Comparison of ENCODE assay signal across 17 cellular contexts in genomic region chr3:102353148-102353547, GRCh38.
A peak's percentile ranks its signal among the peaks of the same experiment; 100 is the strongest.
DNase-seq lines count a peak whose midpoint lies in the region; ATAC-seq and TF ChIP-seq lines count a peak whose summit lies in the region.
"Had no signal": no experiment of that assay in that cellular context is flagged by ENCODE, and none has a peak within 500 bp of the region (broad histone marks: within the 10 kb centered on the region; RNA-seq: fewer than 3 reads in every experiment).

No MANE protein-coding gene starts in this region.

- intact Hi-C loops in heart left ventricle (cut with DNase I) = no loop called here
- intact Hi-C loops in Right ventricle myocardium superior (cut with DNase I) = no loop called here

- H3K27me3 ChIP-seq in heart left ventricle (no peaks in the 10 kb centered on the region), RWPE2 (ENCODE audit: insufficient read depth, poor library complexity, severe bottlenecking) (no peaks in the 10 kb centered on the region)

- TF ChIP-seq CTCF in heart left ventricle (IDR thresholded peaks at IDR 0.05) = no peak
- TF ChIP-seq CTCF in RWPE2 (IDR thresholded peaks at IDR 0.05; ENCODE audit: poor library complexity, severe bottlenecking) = no peak
- no peak for TF ChIP-seq CTCF in GM13976 (IDR thresholded peaks at IDR 0.05; ENCODE audit: borderline replicate concordance, control extremely low read depth, extremely low read depth, insufficient read depth, missing control alignments)

- ATAC-seq in heart left ventricle (peak in 2 of 4 donors; percentile 32 to 38), Right ventricle myocardium superior (ENCODE audit: poor library complexity) (no peak), RWPE2 (ENCODE audit: low read depth) (no peak)

- in situ Hi-C loops in GM13976 (cut with MboI; ENCODE audit: low sequenced_read_pairs, unreplicated experiment) = no loop called here

- TF ChIP-seq POLR2A in heart left ventricle (IDR thresholded peaks at IDR 0.05) = no peak

- H3K9me3 ChIP-seq in heart left ventricle = no peaks in the 10 kb centered on the region
- no peaks in the 10 kb centered on the region for H3K9me3 ChIP-seq in RWPE2 (ENCODE audit: severe bottlenecking)

- H3K4me3 ChIP-seq in heart left ventricle (no peak overlapping the region), RWPE2 (ENCODE audit: severe bottlenecking) (no peak overlapping the region), skeletal muscle cell (ENCODE audit: low read depth, low read length) (no peak overlapping the region)
- H3K4me3 ChIP-seq: SK-N-MC had no signal

- DNase-seq in heart left ventricle = peak in 3 of 5 donors; percentile 10 to 27 (median 26)
- DNase-seq in Right ventricle myocardium superior = no peak
- no peak for DNase-seq in RWPE2 (ENCODE audit: low spot score)
- peak; percentile 6 for DNase-seq in fibroblast of gingiva (ENCODE audit: low read depth)
- peak; percentile 31 for DNase-seq in skeletal muscle cell (ENCODE audit: low read depth)
- DNase-seq in DMS153 (lab: John Stamatoyannopoulos, UW) = no peak
- DNase-seq in stimulated activated CD4-positive, alpha-beta T cell treated with anti-CD3 and anti-CD28 coated beads, Interleukin-4, amount 100 ng/mL, for 4 hours = no peak
- DNase-seq in GM13976 (ENCODE audit: low spot score) = no peak
- DNase-seq: C1 segment of cervical spinal cord, EL, HCEC 1CT, IMR-90, NCI-H1092, NCI-H1694, NCI-H446, NCI-H774 had no signal

- H3K4me1 ChIP-seq in heart left ventricle (peaks cover 0 to 9% (median 0%) of the 10 kb centered on the region in 12 donors), RWPE2 (ENCODE audit: insufficient read depth, poor library complexity, severe bottlenecking) (peaks cover 23% of the 10 kb centered on the region)

- H3K27ac ChIP-seq in heart left ventricle = no peak overlapping the region
- H3K27ac ChIP-seq in RWPE2 (ENCODE audit: poor library complexity, severe bottlenecking) = peak overlapping the region; percentile 48
- H3K27ac ChIP-seq: SK-N-MC had no signal

- H3K36me3 ChIP-seq in heart left ventricle (no peaks in the 10 kb centered on the region), RWPE2 (ENCODE audit: low read depth) (no peaks in the 10 kb centered on the region)

- WGBS in heart left ventricle, 4 donors = 35 to 51% (median 49%) methylated on average over 4 of the region's 4 CpGs

Comparison
In these comparisons a context has a peak if more than half of its experiments do, and no peak if none do; other contexts are left out.
1. DNase-seq: peak in heart left ventricle (3 of 5), fibroblast of gingiva (single experiment) and skeletal muscle cell (single experiment); none in Right ventricle myocardium superior (single experiment), RWPE2 (single experiment), DMS153 (single experiment), stimulated activated CD4-positive, alpha-beta T cell treated with anti-CD3 and anti-CD28 coated beads, Interleukin-4, amount 100 ng/mL, for 4 hours (0 of 2) and GM13976 (single experiment).